Comparison of ENCODE assay signal across 23 cellular contexts in genomic region chr4:161949941-161950725, GRCh38.
A peak's percentile ranks its signal among the peaks of the same experiment; 100 is the strongest.
DNase-seq lines count a peak whose midpoint lies in the region; ATAC-seq and TF ChIP-seq lines count a peak whose summit lies in the region.
"Had no signal": no experiment of that assay in that cellular context is flagged by ENCODE, and none has a peak within 500 bp of the region (broad histone marks: within the 10 kb centered on the region; RNA-seq: fewer than 3 reads in every experiment).

No MANE protein-coding gene starts in this region.

- WGBS in mammary epithelial cell (ENCODE audit: low coverage, missing lambda C conversion rate): 59% methylated on average over 4 of the region's 4 CpGs

- no peak for TF ChIP-seq CTCF in MCF 10A (IDR thresholded peaks at IDR 0.05; ENCODE audit: unreplicated experiment)
- no peak for TF ChIP-seq CTCF in breast epithelium (IDR thresholded peaks at IDR 0.05)
- TF ChIP-seq CTCF in mammary epithelial cell (conservative IDR thresholded peaks at IDR 0.05 in 1 of 2, IDR thresholded peaks at IDR 0.05 in 1 of 2; ENCODE audit: extremely low read depth in 1 of 2, insufficient read depth in 1 of 2, low read depth in 1 of 2, low read length in 2 of 2): no peak
- no peak for TF ChIP-seq CTCF in foreskin fibroblast (IDR thresholded peaks at IDR 0.05; ENCODE audit: low read depth, low read length)

- H3K79me2 ChIP-seq in mammary epithelial cell (ENCODE audit: insufficient read depth, low read length): no peaks in the 10 kb centered on the region

- H3K27me3 ChIP-seq in breast epithelium: no peaks in the 10 kb centered on the region
- H3K27me3 ChIP-seq in mammary epithelial cell (ENCODE audit: insufficient read depth, low read length): no peaks in the 10 kb centered on the region
- H3K27me3 ChIP-seq in CD8-positive, alpha-beta memory T cell (ENCODE audit: insufficient read depth, low read length, poor library complexity, severe bottlenecking): no peaks in the 10 kb centered on the region
- H3K27me3 ChIP-seq: heart left ventricle had no signal

- intact Hi-C loops in MCF 10A (cut with micrococcal nuclease) (loop anchor here (10.0 kb wide), 1 partner anchor 215 kb away; the partner anchor contains the start of gene FSTL5), breast epithelium (cut with DNase I; ENCODE audit: low total_unique reads) (no loop called here), mammary epithelial cell (cut with micrococcal nuclease) (loop anchor here (5.0 to 10.0 kb wide), 2 partner anchors 215 to 698 kb away; partner anchors contain the start of gene FSTL5)

- DNase-seq in MCF 10A (ENCODE audit: unreplicated experiment): peak; percentile 10
- DNase-seq in breast epithelium (ENCODE audit: low spot score in 2 of 2): no peak
- DNase-seq in mammary epithelial cell: peak; percentile 40
- peak; percentile 56 to 57 for DNase-seq in foreskin fibroblast
- DNase-seq in NCI-H345 treated with DMSO at 0.1 percent for 48 hours (lab: John Stamatoyannopoulos, UW; ENCODE audit: unreplicated experiment): no peak
- no peak for DNase-seq in CD8-positive, alpha-beta memory T cell
- DNase-seq: 8988T; amniotic stem cell; DMS53; heart left ventricle; mesendoderm; NCI-H1436 treated with DMSO at 0.1 percent for 48 hours; retina; stimulated activated naive CD4-positive, alpha-beta T cell treated with Interleukin-2 at 50 U/mL for 16 hours had no signal

- H3K27ac ChIP-seq in breast epithelium (no peak overlapping the region), mammary epithelial cell (ENCODE audit: insufficient read depth, low read depth, low read length) (no peak overlapping the region)
- no peak overlapping the region for H3K27ac ChIP-seq in CD8-positive, alpha-beta memory T cell (ENCODE audit: low read depth, low read length)
- H3K27ac ChIP-seq: coronary artery, heart left ventricle, VCaP had no signal

- H3K9ac ChIP-seq in mammary epithelial cell (ENCODE audit: insufficient read depth, low read length): no peak overlapping the region

- peaks cover 8% of the 10 kb centered on the region for H3K9me3 Mint-ChIP-seq in MCF 10A (ENCODE audit: unreplicated experiment)
- peaks cover 3 to 14% (median 8%) of the 10 kb centered on the region in 5 donors for H3K9me3 Mint-ChIP-seq in CD8-positive, alpha-beta memory T cell
- H3K9me3 Mint-ChIP-seq: type B pancreatic cell had no signal

- H3K4me1 ChIP-seq in breast epithelium: no peaks in the 10 kb centered on the region
- H3K4me1 ChIP-seq in mammary epithelial cell (ENCODE audit: insufficient read depth, low read length): peaks cover 5% of the 10 kb centered on the region
- H3K4me1 ChIP-seq in CD8-positive, alpha-beta memory T cell (ENCODE audit: insufficient read depth, low read length): no peaks in the 10 kb centered on the region
- H3K4me1 ChIP-seq: heart left ventricle had no signal

- H3K36me3 Mint-ChIP-seq in MCF 10A (ENCODE audit: insufficient read depth, unreplicated experiment): no peaks in the 10 kb centered on the region
- no peaks in the 10 kb centered on the region for H3K36me3 Mint-ChIP-seq in CD8-positive, alpha-beta memory T cell
- H3K36me3 Mint-ChIP-seq: CD14-positive monocyte, type B pancreatic cell had no signal

- CTCF ChIA-PET in MCF 10A (lab: Yijun Ruan, JAX): interaction anchor here (0.6 kb wide), 3 partner anchors 8 to 1583 kb away, joined by 3 to 6 read pairs (median 3); no protein-coding TSS in a partner anchor
- CTCF ChIA-PET in mammary epithelial cell (lab: Charles Lee; ENCODE audit: low non-redundant PET): no interaction called here
- CTCF ChIA-PET in CD8-positive, alpha-beta memory T cell (lab: Charles Lee): no interaction called here

- peak overlapping the region; percentile 88 for H3K27ac Mint-ChIP-seq in MCF 10A (ENCODE audit: low read depth, unreplicated experiment)
- no peak overlapping the region for H3K27ac Mint-ChIP-seq in CD8-positive, alpha-beta memory T cell
- H3K27ac Mint-ChIP-seq: activated T-helper 2 cell treated with anti-CD3 and anti-CD28 coated beads, Interferon-gamma antibody, Interleukin-2, Interleukin-4, amounts not matched to agents 10 μg/mL and 5 μg/mL and 100 μg/mL, durations not matched to agents 14 hours and 24 hours and 36 hours; CD14-positive monocyte; type B pancreatic cell had no signal

- in situ Hi-C loops in mammary epithelial cell (cut with MboI; ENCODE audit: low sequenced_read_pairs in 2 of 2): no loop called here

- H4K20me1 ChIP-seq in mammary epithelial cell (ENCODE audit: insufficient read depth, low read length): no peaks in the 10 kb centered on the region

- BruUV-seq in MCF 10A (replicated peaks; lab: Mats Ljungman, UMichigan): no TSS peak
- BruUV-seq in mammary epithelial cell (replicated peaks; lab: Mats Ljungman, UMichigan): no TSS peak

- TF ChIP-seq POLR2A in breast epithelium (IDR thresholded peaks at IDR 0.05): no peak

- H3K36me3 ChIP-seq in breast epithelium (no peaks in the 10 kb centered on the region), mammary epithelial cell (ENCODE audit: insufficient read depth, low read length) (no peaks in the 10 kb centered on the region)
- no peaks in the 10 kb centered on the region for H3K36me3 ChIP-seq in CD8-positive, alpha-beta memory T cell (ENCODE audit: insufficient read depth, low read length)
- H3K36me3 ChIP-seq: heart left ventricle had no signal

- ATAC-seq in HG02759 (IDR thresholded peaks at IDR 0.05; ENCODE audit: unreplicated experiment) (no peak), HG03025 (IDR thresholded peaks at IDR 0.05; ENCODE audit: low FRiP score, unreplicated experiment) (no peak)
- ATAC-seq: HCT116, heart left ventricle had no signal

- POLR2A ChIA-PET in MCF 10A (lab: Yijun Ruan, JAX): interaction anchor here (0.6 kb wide), 1 partner anchor 843 kb away, joined by 5 read pairs; no protein-coding TSS in a partner anchor
- POLR2A ChIA-PET in CD8-positive, alpha-beta memory T cell (lab: Charles Lee): no interaction called here

- H3K27me3 Mint-ChIP-seq in MCF 10A (ENCODE audit: insufficient read depth, unreplicated experiment): no peaks in the 10 kb centered on the region
- no peaks in the 10 kb centered on the region for H3K27me3 Mint-ChIP-seq in CD8-positive, alpha-beta memory T cell
- H3K27me3 Mint-ChIP-seq: type B pancreatic cell had no signal

- peak overlapping the region; percentile 59 for H3K4me3 Mint-ChIP-seq in MCF 10A (ENCODE audit: unreplicated experiment)
- no peak overlapping the region for H3K4me3 Mint-ChIP-seq in CD8-positive, alpha-beta memory T cell
- H3K4me3 Mint-ChIP-seq: CD14-positive monocyte, neural crest cell, type B pancreatic cell had no signal

- H3K4me3 ChIP-seq in breast epithelium (no peak overlapping the region), mammary epithelial cell (replicated peaks in 1 of 3; ENCODE audit: insufficient read depth in 1 of 3, low read depth in 2 of 3, low read length in 3 of 3) (no peak overlapping the region), foreskin fibroblast (ENCODE audit: low read depth in 1 of 2, low read length in 2 of 2) (no peak overlapping the region)
- H3K4me3 ChIP-seq in CD8-positive, alpha-beta memory T cell (ENCODE audit: low read length): no peak overlapping the region
- H3K4me3 ChIP-seq: coronary artery, heart left ventricle had no signal

- H3K9me3 ChIP-seq in breast epithelium: no peaks in the 10 kb centered on the region
- no peaks in the 10 kb centered on the region for H3K9me3 ChIP-seq in mammary epithelial cell (replicated peaks; ENCODE audit: insufficient read depth, low read length)
- H3K9me3 ChIP-seq in CD8-positive, alpha-beta memory T cell (ENCODE audit: low read length): no peaks in the 10 kb centered on the region
- H3K9me3 ChIP-seq: heart left ventricle had no signal

- no peak overlapping the region for H3K4me2 ChIP-seq in mammary epithelial cell (ENCODE audit: insufficient read depth, low read depth, low read length)

- dilution Hi-C loops in mammary epithelial cell (cut with HindIII; ENCODE audit: low sequenced_read_pairs): no loop called here

- H2AFZ ChIP-seq in mammary epithelial cell (ENCODE audit: low read depth, low read length): peak overlapping the region; percentile 82

- H3K4me1 Mint-ChIP-seq in MCF 10A (ENCODE audit: insufficient read depth, unreplicated experiment): peaks cover 9% of the 10 kb centered on the region
- no peaks in the 10 kb centered on the region for H3K4me1 Mint-ChIP-seq in CD8-positive, alpha-beta memory T cell
- H3K4me1 Mint-ChIP-seq: CD14-positive monocyte had no signal

Comparison
In these comparisons a context has a peak if more than half of its experiments do, and no peak if none do; other contexts are left out.
1. DNase-seq: peak in MCF 10A (single experiment), mammary epithelial cell (single experiment) and foreskin fibroblast (2 of 2); none in breast epithelium (0 of 2), NCI-H345 treated with DMSO at 0.1 percent for 48 hours (single experiment) and CD8-positive, alpha-beta memory T cell (0 of 5).